Comparison of ENCODE assay signal across 16 cellular contexts in the genomic region with DNA sequence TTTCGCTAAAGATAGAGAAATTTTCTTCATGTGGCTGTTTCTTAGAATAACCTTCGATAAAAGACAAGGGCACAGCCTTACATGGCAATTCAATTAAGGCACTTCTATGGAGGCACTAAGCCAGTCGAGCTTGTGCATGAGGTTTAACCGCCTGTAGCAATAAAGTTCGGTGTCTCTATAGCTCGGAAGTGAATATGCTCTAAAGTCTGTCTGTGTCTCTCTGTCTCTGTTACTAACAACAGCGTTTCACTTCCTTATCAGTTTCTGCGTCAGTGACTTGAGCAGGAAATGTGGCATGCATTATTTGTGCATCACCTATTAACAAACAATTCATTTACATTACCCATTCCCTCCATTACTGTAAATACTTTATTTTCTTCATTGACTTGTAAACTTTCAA.
DNase-seq lines count a peak whose midpoint lies in the region; ATAC-seq and TF ChIP-seq lines count a peak whose summit lies in the region.
"Had no signal": no experiment of that assay in that cellular context is flagged by ENCODE, and none has a peak within 500 bp of the region (broad histone marks: within the 10 kb centered on the region; RNA-seq: fewer than 3 reads in every experiment).

No MANE protein-coding gene starts in this region.

- H3K27ac ChIP-seq in heart right ventricle = no peak overlapping the region
- H3K27ac ChIP-seq: cardiac muscle cell, epithelial cell of prostate had no signal

- intact Hi-C loops in heart right ventricle (cut with DNase I) = no loop called here

- H3K9me3 ChIP-seq in heart right ventricle = peaks cover 0 to 6% (median 0%) of the 10 kb centered on the region in 11 donors

- H3K4me3 ChIP-seq in GM12865 (ENCODE audit: low read depth, low read length) = no peak overlapping the region
- no peak overlapping the region for H3K4me3 ChIP-seq in heart right ventricle
- H3K4me3 ChIP-seq: cardiac muscle cell had no signal

- no peaks in the 10 kb centered on the region for H3K27me3 ChIP-seq in heart right ventricle
- H3K27me3 ChIP-seq: cardiac muscle cell had no signal

- 68 to 69% methylated on average over 8 of the region's 8 CpGs for WGBS in heart right ventricle, 2 donors

- peak; percentile 76 for ATAC-seq in GM19395 (IDR thresholded peaks at IDR 0.05; ENCODE audit: unreplicated experiment)
- peak; percentile 76 for ATAC-seq in HG02763 (IDR thresholded peaks at IDR 0.05; ENCODE audit: unreplicated experiment)
- ATAC-seq in HG03558 (IDR thresholded peaks at IDR 0.05; ENCODE audit: extremely low read depth, unreplicated experiment) = peak; percentile 52
- ATAC-seq in heart right ventricle = no peak

- TF ChIP-seq CTCF in GM12865 (IDR thresholded peaks at IDR 0.05; ENCODE audit: insufficient read depth, low read depth, low read length, missing control alignments) (no peak), heart right ventricle (IDR thresholded peaks at IDR 0.05) (no peak)

- peak; percentile 5 for DNase-seq in GM12865 (ENCODE audit: low read depth)
- DNase-seq in DMS79 treated with DMSO at 0.1 percent for 48 hours (lab: John Stamatoyannopoulos, UW) = no peak
- no peak for DNase-seq in heart right ventricle
- DNase-seq in midbrain (lab: John Stamatoyannopoulos, UW) = no peak
- no peak for DNase-seq in activated effector memory CD4-positive, alpha-beta T cell treated with anti-CD3 and anti-CD28 coated beads, Interleukin-2, amount 50 U/mL, for 16 hours
- DNase-seq: activated gamma-delta T cell; NCI-H1092 treated with DMSO at 0.1 percent for 48 hours; NCI-H774; stimulated activated CD4-positive, alpha-beta T cell treated with anti-CD3 and anti-CD28 coated beads, Interleukin-12 subunit alpha, Interleukin-12 subunit beta, amount 100 ng/mL, for 4 hours; stimulated activated CD8-positive, alpha-beta memory T cell treated with anti-CD3 and anti-CD28 coated beads, Interleukin-4, amount 100 ng/mL, for 48 hours; SW 1271 had no signal

- no peaks in the 10 kb centered on the region for H3K4me1 ChIP-seq in heart right ventricle

- no peaks in the 10 kb centered on the region for H3K36me3 ChIP-seq in heart right ventricle
- H3K36me3 ChIP-seq: cardiac muscle cell had no signal

Comparison
In these comparisons a context has a peak if more than half of its experiments do, and no peak if none do; other contexts are left out.
1. ATAC-seq: peak in GM19395 (single experiment), HG02763 (single experiment) and HG03558 (single experiment); none in heart right ventricle (0 of 8).